8 cellular contexts compared by ENCODE assay signal in genomic region chr16:4612977-4613635, GRCh38. TPM values are rescaled to one million over a fixed set of nuclear protein-coding genes. Genes with fewer than 3 reads are reported as not detected.
DNase-seq lines count a peak whose midpoint lies in the region; ATAC-seq and TF ChIP-seq lines count a peak whose summit lies in the region.

No MANE protein-coding gene starts in this region.

- H3K79me2 ChIP-seq in KMS-11 (ENCODE audit: insufficient read depth, low read depth) = peaks cover 9% of the 10 kb centered on the region; the same call in 1 of the 2 replicates

- no peaks in the 10 kb centered on the region for H4K20me1 ChIP-seq in KMS-11 (ENCODE audit: insufficient read depth)

- H3K36me3 ChIP-seq in BJ (ENCODE audit: control insufficient read depth, insufficient read depth, low read length) (peaks cover 6% of the 10 kb centered on the region), KMS-11 (ENCODE audit: insufficient read depth) (no peaks in the 10 kb centered on the region)

- no peaks in the 10 kb centered on the region for H3K9me3 Mint-ChIP-seq in dendritic cell treated with granulocyte-macrophage colony-stimulating factor and Interleukin-4, amounts not matched to agents 40 ng/mL and 50 ng/mL, for 4 days
- H3K9me3 Mint-ChIP-seq in natural killer cell = no peaks in the 10 kb centered on the region

- H3K4me1 ChIP-seq in KMS-11 (ENCODE audit: low read depth, poor library complexity, severe bottlenecking) = peaks cover 30% of the 10 kb centered on the region

- H3K27ac ChIP-seq in KMS-11 = no peak overlapping the region

- peak overlapping the region; percentile 83 for H3K4me2 ChIP-seq in KMS-11

- POLR2A ChIA-PET in BJ (lab: Charles Lee) = no interaction called here

- H2AFZ ChIP-seq in KMS-11 (ENCODE audit: low read depth) = no peak overlapping the region

- H3K4me3 ChIP-seq in BJ (ENCODE audit: low read depth, low read length) = peak overlapping the region; percentile 83
- H3K4me3 ChIP-seq in KMS-11 (IDR thresholded peaks at IDR 0.05; ENCODE audit: insufficient read depth, low read depth, low read length) = no peak overlapping the region

- peak overlapping the region; percentile 83; the same call in 1 of the 2 replicates for H3K9ac ChIP-seq in KMS-11

- peak overlapping the region; percentile 57 for H3K27ac Mint-ChIP-seq in dendritic cell treated with granulocyte-macrophage colony-stimulating factor and Interleukin-4, amounts not matched to agents 40 ng/mL and 50 ng/mL, for 4 days
- H3K27ac Mint-ChIP-seq in natural killer cell = no peak overlapping the region

- DNase-seq in BJ (ENCODE audit: low read depth) (no peak), natural killer cell (no peak), DMS153 (lab: John Stamatoyannopoulos, UW) (no peak), EL (no peak)

- TF ChIP-seq CTCF in BJ (IDR thresholded peaks at IDR 0.05; ENCODE audit: insufficient read depth, low read depth, low read length) = no peak
- TF ChIP-seq CTCF in KMS-11 (conservative IDR thresholded peaks at IDR 0.05; ENCODE audit: low read depth, low read length) = no peak
- no peak for TF ChIP-seq CTCF in natural killer cell (IDR thresholded peaks at IDR 0.05)

- CTCF ChIA-PET in BJ (lab: Yijun Ruan, JAX) = interaction anchor here (1.1 to 4.4 kb wide), 2 partner anchors 11 to 28 kb away, joined by 4 to 22 read pairs; partner anchors contain the start of gene MGRN1

- H3K27me3 ChIP-seq in BJ (ENCODE audit: control insufficient read depth, insufficient read depth, low read length) (no peaks in the 10 kb centered on the region), KMS-11 (ENCODE audit: insufficient read depth, low read depth) (no peaks in the 10 kb centered on the region)

- H3K4me3 Mint-ChIP-seq in dendritic cell treated with granulocyte-macrophage colony-stimulating factor and Interleukin-4, amounts not matched to agents 40 ng/mL and 50 ng/mL, for 4 days = peak overlapping the region; percentile 81
- H3K4me3 Mint-ChIP-seq in natural killer cell = peak overlapping the region; percentile 59

- no peaks in the 10 kb centered on the region for H3K27me3 Mint-ChIP-seq in dendritic cell treated with granulocyte-macrophage colony-stimulating factor and Interleukin-4, amounts not matched to agents 40 ng/mL and 50 ng/mL, for 4 days
- no peaks in the 10 kb centered on the region for H3K27me3 Mint-ChIP-seq in natural killer cell (ENCODE audit: low read depth in 2 of 2)

- peaks cover 61% of the 10 kb centered on the region for H3K4me1 Mint-ChIP-seq in dendritic cell treated with granulocyte-macrophage colony-stimulating factor and Interleukin-4, amounts not matched to agents 40 ng/mL and 50 ng/mL, for 4 days (ENCODE audit: low read depth)
- H3K4me1 Mint-ChIP-seq in natural killer cell = peaks cover 14 to 34% of the 10 kb centered on the region in 2 donors

- ATAC-seq in natural killer cell (no peak), HG02763 (IDR thresholded peaks at IDR 0.05; ENCODE audit: unreplicated experiment) (no peak), GM19452 (IDR thresholded peaks at IDR 0.05; ENCODE audit: unreplicated experiment) (no peak)

- intact Hi-C loops in dendritic cell treated with granulocyte-macrophage colony-stimulating factor and Interleukin-4, amounts not matched to agents 40 ng/mL and 50 ng/mL, for 4 days (cut with micrococcal nuclease) = no loop called here
- intact Hi-C loops in natural killer cell (cut with micrococcal nuclease) = loop anchor here (10.0 kb wide), 2 partner anchors 198 to 358 kb away; partner anchors contain the start of gene CORO7

- H3K36me3 Mint-ChIP-seq in dendritic cell treated with granulocyte-macrophage colony-stimulating factor and Interleukin-4, amounts not matched to agents 40 ng/mL and 50 ng/mL, for 4 days (ENCODE audit: low read depth) = peaks cover 35% of the 10 kb centered on the region
- no peaks in the 10 kb centered on the region for H3K36me3 Mint-ChIP-seq in natural killer cell

RNA-seq across cellular contexts. Expression of gene UBALD1, which starts 1.6 kb away (rescaled TPM):
- polyA plus RNA-seq in BJ (2011; rRNA removed) = 7.7 and 11.6 TPM in 2 replicates
- polyA minus RNA-seq in BJ (2011; rRNA and poly(A)+ RNA removed) = 4.1 and 5.2 TPM in 2 replicates
- total RNA-seq in natural killer cell = 10 to 100 TPM; 40.8 to 54.4 (median 53.6) TPM

RNA-seq across cellular contexts. Expression of gene MGRN1, which starts 11.5 kb away (rescaled TPM):
- polyA plus RNA-seq in BJ (2011; rRNA removed) = 2.9 and 4.5 TPM in 2 replicates
- polyA minus RNA-seq in BJ (2011; rRNA and poly(A)+ RNA removed) = 9.3 and 19.8 TPM in 2 replicates
- 100 to 1,000 TPM; 102 to 106 (median 105) TPM for total RNA-seq in natural killer cell

RNA-seq across cellular contexts. Expression of gene C16orf96, which starts 57.0 kb away (rescaled TPM):
- polyA plus RNA-seq in BJ (2011; rRNA removed) = not detected in 2 replicates
- not detected in 2 replicates for polyA minus RNA-seq in BJ (2011; rRNA and poly(A)+ RNA removed)
- total RNA-seq in natural killer cell = under 1 TPM; 0.35 to 0.61 (median 0.43) TPM
